1 cellular context compared by ENCODE assay signal in genomic region chr10:11530806-11531205, GRCh38.
TF ChIP-seq lines count a peak whose summit lies in the region.

No MANE protein-coding gene starts in this region.

TF ChIP-seq in GM23338, 12 proteins besides CTCF, POLR2A, EP300 and RAD21 (continued from another document):
- no peak for TF ChIP-seq ZNF462 (CRISPR knock-in tag; IDR thresholded peaks at IDR 0.05)
- no peak for TF ChIP-seq JUNB (IDR thresholded peaks at IDR 0.05; ENCODE audit: unreplicated experiment)
- TF ChIP-seq ZNF331 (CRISPR knock-in tag; IDR thresholded peaks at IDR 0.05; ENCODE audit: low read depth), result no peak
- no peak for TF ChIP-seq REST (IDR thresholded peaks at IDR 0.05; ENCODE audit: unreplicated experiment)
- TF ChIP-seq EZH2phosphoT487 (IDR thresholded peaks at IDR 0.05; ENCODE audit: unreplicated experiment), result no peak
- no peak for TF ChIP-seq NANOG (IDR thresholded peaks at IDR 0.05; ENCODE audit: borderline replicate concordance)
- no peak for TF ChIP-seq STAT1 (IDR thresholded peaks at IDR 0.05; ENCODE audit: unreplicated experiment)
- TF ChIP-seq POLR2AphosphoS5 (IDR thresholded peaks at IDR 0.05; ENCODE audit: low read depth), result no peak
- TF ChIP-seq EZH2 (IDR thresholded peaks at IDR 0.05; ENCODE audit: low read depth, unreplicated experiment), result no peak
